In the genomic region with DNA sequence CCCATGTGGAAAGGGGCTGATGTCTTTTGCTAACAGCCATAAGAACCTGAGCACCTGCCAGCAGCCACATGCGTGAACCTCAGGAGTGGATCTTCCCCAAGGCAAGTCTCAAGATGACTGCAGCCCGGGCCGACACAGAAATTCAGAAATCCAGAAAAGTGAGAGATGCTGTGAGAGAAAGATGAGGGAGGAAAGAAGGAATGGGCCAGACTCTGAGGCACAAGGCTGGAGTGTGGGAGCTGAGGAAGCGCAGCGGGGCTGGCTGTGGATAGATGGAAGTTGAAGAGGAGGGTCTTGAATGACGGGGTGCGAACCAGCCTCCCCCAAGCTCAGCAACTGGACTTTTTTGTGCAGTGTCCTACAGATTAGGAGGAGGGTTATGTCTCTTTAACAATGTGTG, we compare ENCODE assay signal across 15 cellular contexts.
DNase-seq lines count a peak whose midpoint lies in the region; ATAC-seq and TF ChIP-seq lines count a peak whose summit lies in the region.
"Had no signal": no experiment of that assay in that cellular context is flagged by ENCODE, and none has a peak within 500 bp of the region (broad histone marks: within the 10 kb centered on the region; RNA-seq: fewer than 3 reads in every experiment).

No MANE protein-coding gene starts in this region.

- no peak overlapping the region for H3K27ac ChIP-seq in IMR-90 (ENCODE audit: insufficient read depth, low read length)
- H3K27ac ChIP-seq in KMS-11: no peak overlapping the region
- H3K27ac ChIP-seq in muscle layer of colon (ENCODE audit: low read depth, low read length): peak overlapping the region; percentile 27
- peak overlapping the region; percentile 89 for H3K27ac ChIP-seq in skeletal muscle tissue (ENCODE audit: low read depth, low read length)
- H3K27ac ChIP-seq: PC-9 had no signal

- H3K9ac ChIP-seq in IMR-90 (ENCODE audit: low read depth, low read length) (no peak overlapping the region), KMS-11 (no peak overlapping the region), muscle layer of colon (ENCODE audit: low read length) (no peak overlapping the region), skeletal muscle tissue (ENCODE audit: low read depth in 1 of 3, low read length in 3 of 3) (peak overlapping the region in 2 of 3 donors; percentile 35 to 60)

- no peak overlapping the region for H4K5ac ChIP-seq in IMR-90 (ENCODE audit: low read depth, low read length)

- no peak overlapping the region for H2AK9ac ChIP-seq in IMR-90 (replicated peaks; ENCODE audit: low read depth, low read length, poor library complexity)

- POLR2A ChIA-PET in IMR-90 (lab: Charles Lee; ENCODE audit: unreplicated experiment): no interaction called here

- H3K4ac ChIP-seq in IMR-90 (ENCODE audit: low read depth, low read length): no peak overlapping the region; the same call in 1 of the 2 replicates

- H3K4me2 ChIP-seq in IMR-90 (ENCODE audit: low read depth, low read length) (no peak overlapping the region), KMS-11 (peak overlapping the region; percentile 48; the same call in 1 of the 2 replicates)
- H3K4me2 ChIP-seq: PC-9 had no signal

- peak overlapping the region; percentile 53 for H2AK5ac ChIP-seq in IMR-90 (ENCODE audit: low read depth, low read length)

- H2BK5ac ChIP-seq in IMR-90 (ENCODE audit: low read depth, low read length, poor library complexity, severe bottlenecking): no peak overlapping the region

- no peaks in the 10 kb centered on the region for H3K79me1 ChIP-seq in IMR-90 (ENCODE audit: low read depth in 1 of 2, low read length in 2 of 2)

- no peaks in the 10 kb centered on the region for H3K9me3 ChIP-seq in IMR-90 (ENCODE audit: control insufficient read depth, insufficient read depth, low read length)
- H3K9me3 ChIP-seq in muscle layer of colon (ENCODE audit: low read length): no peaks in the 10 kb centered on the region
- H3K9me3 ChIP-seq in skeletal muscle tissue (ENCODE audit: control insufficient read depth in 3 of 3, low read length in 3 of 3): no peaks in the 10 kb centered on the region

- H3K4me1 ChIP-seq in IMR-90 (ENCODE audit: control insufficient read depth, insufficient read depth, low read length): peaks cover 10% of the 10 kb centered on the region; the same call in 1 of the 2 replicates
- peaks cover 31% of the 10 kb centered on the region for H3K4me1 ChIP-seq in KMS-11 (ENCODE audit: low read depth, poor library complexity, severe bottlenecking)
- H3K4me1 ChIP-seq in muscle layer of colon (ENCODE audit: insufficient read depth, low read length): peaks cover 57% of the 10 kb centered on the region
- peaks cover 20 to 47% (median 27%) of the 10 kb centered on the region in 3 donors for H3K4me1 ChIP-seq in skeletal muscle tissue (ENCODE audit: control insufficient read depth in 3 of 3, insufficient read depth in 3 of 3, low read length in 3 of 3)

- no peak overlapping the region for H3K18ac ChIP-seq in IMR-90 (ENCODE audit: low read depth, low read length)

- WGBS in IMR-90 (ENCODE audit: extremely low coverage in 2 of 2, insufficient read length in 1 of 2), 2 experiments: 92% methylated on average over 2 of the region's 7 CpGs; no CpG with 5 or more reads in 1 of the 2 experiments

- no peak overlapping the region for H4K91ac ChIP-seq in IMR-90 (ENCODE audit: insufficient read depth, low read depth, low read length)

- H3K36me3 ChIP-seq in IMR-90 (ENCODE audit: control insufficient read depth, insufficient read depth, low read length) (no peaks in the 10 kb centered on the region), KMS-11 (ENCODE audit: insufficient read depth) (no peaks in the 10 kb centered on the region), muscle layer of colon (ENCODE audit: insufficient read depth, low read length) (no peaks in the 10 kb centered on the region), skeletal muscle tissue (ENCODE audit: control insufficient read depth in 3 of 3, insufficient read depth in 3 of 3, low read length in 3 of 3) (no peaks in the 10 kb centered on the region)

- dilution Hi-C loops in IMR-90 (cut with HindIII; ENCODE audit: low sequenced_read_pairs, unreplicated experiment): no loop called here

- no peak overlapping the region for H4K8ac ChIP-seq in IMR-90 (ENCODE audit: low read depth in 2 of 2, low read length in 2 of 2)

- H3K23ac ChIP-seq in IMR-90 (ENCODE audit: low read depth, low read length): no peak overlapping the region

- no peaks in the 10 kb centered on the region for H4K20me1 ChIP-seq in IMR-90 (ENCODE audit: insufficient read depth, low read length)
- no peaks in the 10 kb centered on the region for H4K20me1 ChIP-seq in KMS-11 (ENCODE audit: insufficient read depth)

- H3K27me3 ChIP-seq in IMR-90 (ENCODE audit: control insufficient read depth, insufficient read depth, low read length) (peaks cover 23% of the 10 kb centered on the region), KMS-11 (ENCODE audit: insufficient read depth, low read depth) (no peaks in the 10 kb centered on the region), muscle layer of colon (ENCODE audit: control insufficient read depth in 1 of 2, insufficient read depth in 2 of 2, low read length in 2 of 2) (no peaks in the 10 kb centered on the region), skeletal muscle tissue (ENCODE audit: control insufficient read depth in 3 of 3, insufficient read depth in 3 of 3, low read length in 3 of 3) (no peaks in the 10 kb centered on the region)

- H2AFZ ChIP-seq in IMR-90 (replicated peaks; ENCODE audit: low read length, poor library complexity) (no peak overlapping the region), KMS-11 (ENCODE audit: low read depth) (0 out of 2 replicates have a peak overlapping the region, but pooled peaks have one; percentile 15)
- H2AFZ ChIP-seq: PC-9 had no signal

- no peak overlapping the region for H2BK20ac ChIP-seq in IMR-90 (ENCODE audit: low read depth, low read length)

- no peak for DNase-seq in IMR-90
- DNase-seq in NCI-H82 treated with DMSO at 0.1 percent for 48 hours (lab: John Stamatoyannopoulos, UW; ENCODE audit: unreplicated experiment): no peak
- no peak for DNase-seq in Kasumi-1 (lab: John Stamatoyannopoulos, UW)
- DNase-seq in NCI-H1436 treated with DMSO at 0.1 percent for 48 hours (lab: John Stamatoyannopoulos, UW): no peak
- DNase-seq: CD4-positive, CD25-positive, alpha-beta regulatory T cell; DMS79; H7; Karpas-422; NCI-H2081 treated with DMSO at 0.1 percent for 48 hours; NCI-H510A; SIG-M5 had no signal

- TF ChIP-seq CTCF in IMR-90 (conservative IDR thresholded peaks at IDR 0.05; ENCODE audit: low read depth, low read length) (no peak), KMS-11 (conservative IDR thresholded peaks at IDR 0.05; ENCODE audit: low read depth, low read length) (no peak)

- no peak for TF ChIP-seq RAD21 in IMR-90 (IDR thresholded peaks at IDR 0.05; ENCODE audit: low read length)

- H3K4me3 ChIP-seq in IMR-90 (ENCODE audit: insufficient read depth, low read depth, low read length) (no peak overlapping the region), KMS-11 (IDR thresholded peaks at IDR 0.05; ENCODE audit: insufficient read depth, low read depth, low read length) (no peak overlapping the region), muscle layer of colon (ENCODE audit: low read depth in 1 of 2, low read length in 2 of 2) (no peak overlapping the region), skeletal muscle tissue (ENCODE audit: low read length in 3 of 3) (peak overlapping the region in 1 of 3 donors; percentile 10)
- H3K4me3 ChIP-seq: PC-9 had no signal

- in situ Hi-C loops in IMR-90 (cut with MboI; ENCODE audit: low sequenced_read_pairs): no loop called here

- H3K56ac ChIP-seq in IMR-90 (ENCODE audit: extremely low read depth, insufficient read depth, low read length): no peak overlapping the region

- no peak for ATAC-seq in IMR-90 (ENCODE audit: low read depth)

- no peak overlapping the region; the same call in 1 of the 2 replicates for H2BK120ac ChIP-seq in IMR-90 (ENCODE audit: low read depth, low read length)

- H3K9me1 ChIP-seq in IMR-90 (ENCODE audit: insufficient read depth, low read length): peaks cover 4% of the 10 kb centered on the region; the same call in 1 of the 2 replicates

- intact Hi-C loops in IMR-90 (cut with micrococcal nuclease): no loop called here

- no peaks in the 10 kb centered on the region for H3K79me2 ChIP-seq in KMS-11 (ENCODE audit: insufficient read depth, low read depth)

- TF ChIP-seq POLR2A in IMR-90 (IDR thresholded peaks at IDR 0.05; ENCODE audit: low read depth, low read length): no peak

- no peak overlapping the region for H3K14ac ChIP-seq in IMR-90 (replicated peaks; ENCODE audit: low read depth, low read length)

- no TSS peak for BruUV-seq in IMR-90 (replicated peaks; lab: Mats Ljungman, UMichigan)

- CTCF ChIA-PET in IMR-90 (lab: Yijun Ruan, JAX): no interaction called here

- no peak overlapping the region; the same call in 2 of the 3 replicates for H2BK15ac ChIP-seq in IMR-90 (ENCODE audit: low read depth, low read length)

TF ChIP-seq in IMR-90, 13 proteins besides CTCF, POLR2A, EP300 and RAD21:
- TF ChIP-seq CHD1 (IDR thresholded peaks at IDR 0.05; ENCODE audit: low read depth, low read length) (no peak), RCOR1 (IDR thresholded peaks at IDR 0.05; ENCODE audit: insufficient replicate concordance, low read length) (no peak)

Comparison
In these comparisons a context has a peak if more than half of its experiments do, and no peak if none do; other contexts are left out.
1. H3K27ac ChIP-seq: peak in muscle layer of colon (single experiment) and skeletal muscle tissue (single experiment); none in IMR-90 (single experiment) and KMS-11 (single experiment).
2. H3K9ac ChIP-seq: peak in skeletal muscle tissue (2 of 3); none in IMR-90 (single experiment), KMS-11 (single experiment) and muscle layer of colon (single experiment).